Comparison of ENCODE assay signal across 10 cellular contexts in the genomic region with DNA sequence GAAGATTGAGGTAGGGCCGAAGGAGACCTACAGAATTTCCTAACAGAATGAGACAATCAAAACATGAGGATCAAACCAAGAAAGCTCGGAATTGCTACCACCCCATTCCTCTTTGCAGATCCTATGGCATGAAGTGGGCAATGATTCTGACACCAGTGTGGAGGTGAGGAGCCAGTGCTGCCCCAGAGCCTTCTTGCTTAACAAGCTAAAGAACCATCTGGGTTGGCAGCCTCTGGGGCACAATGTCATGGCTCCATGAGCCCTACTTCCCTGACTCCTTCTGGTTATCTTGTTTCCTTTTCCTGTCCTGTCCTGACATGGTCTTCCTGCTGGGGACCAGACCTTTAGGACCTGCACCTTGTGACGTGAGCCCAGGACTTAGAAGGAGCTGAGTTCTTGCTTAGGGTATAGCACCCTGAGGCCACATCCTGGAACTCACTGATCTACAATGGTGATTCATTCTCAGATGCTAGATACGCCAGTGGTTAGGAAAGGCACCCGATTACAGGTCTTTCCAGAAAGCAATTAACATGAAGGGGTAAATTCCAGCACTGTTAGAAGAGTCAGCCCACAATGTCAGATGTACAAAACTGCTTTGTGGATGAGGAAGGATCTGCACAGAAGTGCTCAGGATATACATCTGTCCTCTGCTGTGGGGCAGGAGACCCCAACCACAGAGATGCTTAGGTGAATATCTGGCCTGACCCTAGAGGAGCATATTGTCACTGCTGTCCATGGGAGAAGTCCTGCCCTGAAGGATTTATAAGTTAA.
DNase-seq lines count a peak whose midpoint lies in the region; FAIRE-seq and TF ChIP-seq lines count a peak whose summit lies in the region.
"Had no signal": no experiment of that assay in that cellular context is flagged by ENCODE, and none has a peak within 500 bp of the region (broad histone marks: within the 10 kb centered on the region; RNA-seq: fewer than 3 reads in every experiment).

No MANE protein-coding gene starts in this region.

- H3K9me3 Mint-ChIP-seq in astrocyte (ENCODE audit: unreplicated experiment) (no peaks in the 10 kb centered on the region), mesothelial cell of epicardium (peaks cover 5% of the 10 kb centered on the region)

- H3K79me2 ChIP-seq in astrocyte (ENCODE audit: insufficient read depth, low read length): no peaks in the 10 kb centered on the region

- H3K36me3 Mint-ChIP-seq in astrocyte (ENCODE audit: low read depth, unreplicated experiment) (no peaks in the 10 kb centered on the region), mesothelial cell of epicardium (no peaks in the 10 kb centered on the region)

- TF ChIP-seq CTCF in astrocyte (IDR thresholded peaks at IDR 0.05; ENCODE audit: insufficient read depth, low read depth, low read length) (no peak), mesothelial cell of epicardium (IDR thresholded peaks at IDR 0.05; ENCODE audit: unreplicated experiment) (no peak), uterus (IDR thresholded peaks at IDR 0.05) (no peak), transverse colon (IDR thresholded peaks at IDR 0.05) (no peak), ascending aorta (IDR thresholded peaks at IDR 0.05) (no peak)

- FAIRE-seq in astrocyte (lab: Jason Lieb, UNC): peak; percentile 32

- H3K9ac ChIP-seq in astrocyte (ENCODE audit: low read length): no peak overlapping the region

- H3K27ac Mint-ChIP-seq in astrocyte (ENCODE audit: unreplicated experiment) (no peak overlapping the region), mesothelial cell of epicardium (peak overlapping the region; percentile 14)

- peaks cover 37% of the 10 kb centered on the region for H3K4me1 Mint-ChIP-seq in astrocyte (ENCODE audit: low read depth, unreplicated experiment)
- peaks cover 57% of the 10 kb centered on the region for H3K4me1 Mint-ChIP-seq in mesothelial cell of epicardium

- no peak overlapping the region for H2AFZ ChIP-seq in astrocyte (ENCODE audit: low read depth, low read length)

- in situ Hi-C loops in transverse colon (cut with MboI; ENCODE audit: low pct_ligation_motif_present in 1 of 4, low pct_unique_long_range_greater_than_20kb in 1 of 4, low sequenced_read_pairs in 3 of 4): no loop called here

- WGBS in transverse colon (ENCODE audit: low coverage in 1 of 2), 2 donors: 83 to 92% methylated on average over 2 to 5 of the region's 5 CpGs

- H3K27me3 Mint-ChIP-seq in astrocyte (ENCODE audit: low read depth, unreplicated experiment): no peaks in the 10 kb centered on the region
- no peaks in the 10 kb centered on the region for H3K27me3 Mint-ChIP-seq in mesothelial cell of epicardium (ENCODE audit: low read depth)

- no peak for TF ChIP-seq EP300 in transverse colon (IDR thresholded peaks at IDR 0.05; ENCODE audit: low read depth)

- H4K20me1 ChIP-seq in astrocyte (ENCODE audit: insufficient read depth, low read length): no peaks in the 10 kb centered on the region

- H3K4me2 ChIP-seq in astrocyte (ENCODE audit: low read length): peak overlapping the region; percentile 24

- H3K27me3 ChIP-seq in astrocyte (ENCODE audit: insufficient read depth, low read length) (no peaks in the 10 kb centered on the region), uterus (no peaks in the 10 kb centered on the region), transverse colon (no peaks in the 10 kb centered on the region), ascending aorta (no peaks in the 10 kb centered on the region)

- peak overlapping the region; percentile 22 for H3K27ac ChIP-seq in astrocyte (ENCODE audit: low read depth, low read length)
- peak overlapping the region; percentile 63 to 77 for H3K27ac ChIP-seq in uterus
- no peak overlapping the region for H3K27ac ChIP-seq in transverse colon
- no peak overlapping the region for H3K27ac ChIP-seq in ascending aorta
- H3K27ac ChIP-seq: C4-2B had no signal

- H3K4me3 ChIP-seq in astrocyte (ENCODE audit: insufficient read depth, low read depth, low read length) (no peak overlapping the region), uterus (no peak overlapping the region), transverse colon (no peak overlapping the region), ascending aorta (no peak overlapping the region)

- H3K9me3 ChIP-seq in astrocyte (ENCODE audit: insufficient read depth, low read depth, low read length) (no peaks in the 10 kb centered on the region), uterus (no peaks in the 10 kb centered on the region), transverse colon (no peaks in the 10 kb centered on the region), ascending aorta (no peaks in the 10 kb centered on the region)

- no peak for TF ChIP-seq POLR2A in uterus (IDR thresholded peaks at IDR 0.05)
- TF ChIP-seq POLR2A in transverse colon (IDR thresholded peaks at IDR 0.05): no peak

- DNase-seq in activated gamma-delta T cell treated with Interleukin-2 at 50 U/mL for 16 hours (peak; percentile 36), activated gamma-delta T cell (lab: John Stamatoyannopoulos, UW) (no peak), astrocyte (ENCODE audit: low read depth) (peak; percentile 96), mesothelial cell of epicardium (ENCODE audit: low spot score in 2 of 2, unreplicated experiment in 2 of 2) (no peak), uterus (no peak), 8988T (no peak), transverse colon (no peak), ascending aorta (ENCODE audit: low spot score in 2 of 2) (no peak)
- DNase-seq: NCI-H510A had no signal

- no peaks in the 10 kb centered on the region for H3K36me3 ChIP-seq in astrocyte (ENCODE audit: insufficient read depth, low read length)
- H3K36me3 ChIP-seq in uterus: no peaks in the 10 kb centered on the region
- no peaks in the 10 kb centered on the region for H3K36me3 ChIP-seq in transverse colon
- no peaks in the 10 kb centered on the region for H3K36me3 ChIP-seq in ascending aorta

- H3K4me1 ChIP-seq in astrocyte (ENCODE audit: insufficient read depth, low read length) (peaks cover 31% of the 10 kb centered on the region), uterus (peaks cover 4 to 7% of the 10 kb centered on the region in 2 donors), transverse colon (peaks cover 0 to 8% (median 0%) of the 10 kb centered on the region in 4 donors), ascending aorta (peaks cover 3 to 20% of the 10 kb centered on the region in 2 donors)

- intact Hi-C loops in uterus (cut with DNase I; ENCODE audit: low total_unique reads): no loop called here
- intact Hi-C loops in transverse colon (cut with DNase I; ENCODE audit: low total_unique reads): no loop called here
- intact Hi-C loops in ascending aorta (cut with DNase I): loop anchor here (5.0 kb wide), 2 partner anchors 44 to 319 kb away; no protein-coding TSS in a partner anchor

- no peak overlapping the region for H3K4me3 Mint-ChIP-seq in astrocyte (ENCODE audit: unreplicated experiment)
- H3K4me3 Mint-ChIP-seq in mesothelial cell of epicardium: no peak overlapping the region

Comparison
In these comparisons a context has a peak if more than half of its experiments do, and no peak if none do; other contexts are left out.
1. DNase-seq: peak in activated gamma-delta T cell treated with Interleukin-2 at 50 U/mL for 16 hours (single experiment) and astrocyte (single experiment); none in activated gamma-delta T cell (single experiment), mesothelial cell of epicardium (0 of 2), uterus (0 of 2), 8988T (single experiment), transverse colon (single experiment) and ascending aorta (0 of 2).
2. H3K27ac ChIP-seq: peak in astrocyte (single experiment) and uterus (2 of 2); none in transverse colon (0 of 4) and ascending aorta (0 of 2).